In genomic region chr6:156883497-156884252, GRCh38 we compare ENCODE assay signal across 9 cellular contexts.
DNase-seq lines count a peak whose midpoint lies in the region; ATAC-seq, FAIRE-seq and TF ChIP-seq lines count a peak whose summit lies in the region.
"Had no signal": no experiment of that assay in that cellular context is flagged by ENCODE, and none has a peak within 500 bp of the region (broad histone marks: within the 10 kb centered on the region; RNA-seq: fewer than 3 reads in every experiment).

No MANE protein-coding gene starts in this region.

- in situ Hi-C loops in Panc1 (cut with HindIII; ENCODE audit: low pct_unique_long_range_greater_than_20kb, low sequenced_read_pairs): no loop called here

- H3K27ac ChIP-seq in Panc1 (ENCODE audit: low read length) (no peak overlapping the region), kidney (ENCODE audit: low read depth in 2 of 2, low read length in 2 of 2) (peak overlapping the region; percentile 51 to 67)

- TF ChIP-seq CTCF in Panc1 (IDR thresholded peaks at IDR 0.05): no peak
- TF ChIP-seq CTCF in kidney (IDR thresholded peaks at IDR 0.05; ENCODE audit: borderline replicate concordance, extremely low read depth, insufficient read depth): no peak

- peak; percentile 13 for ATAC-seq in Right ventricle myocardium superior (ENCODE audit: poor library complexity)
- ATAC-seq in Panc1: peak; percentile 34; the same call in 1 of the 2 replicates
- no peak for ATAC-seq in GM19467 (IDR thresholded peaks at IDR 0.05; ENCODE audit: unreplicated experiment)

- H3K4me1 ChIP-seq in Panc1 (ENCODE audit: control insufficient read depth, insufficient read depth, low read length): 0 out of 2 replicates have a peak, but pooled peaks cover 13% of the 10 kb centered on the region
- H3K4me1 ChIP-seq in kidney (ENCODE audit: control insufficient read depth in 1 of 2, insufficient read depth in 1 of 2, low read depth in 1 of 2, low read length in 2 of 2): peaks cover 12 to 13% of the 10 kb centered on the region in 2 donors

- CTCF ChIA-PET in Panc1 (lab: Charles Lee): interaction anchor here (0.6 kb wide), 1 partner anchor 319 kb away, joined by 3 read pairs; no protein-coding TSS in a partner anchor

- BruUV-seq in Panc1 (replicated peaks; lab: Mats Ljungman, UMichigan): no TSS peak

- POLR2A ChIA-PET in Panc1 (lab: Charles Lee): interaction anchor here (0.6 kb wide), 1 partner anchor 51 kb away, joined by 3 read pairs; no protein-coding TSS in a partner anchor

- H3K9ac ChIP-seq in kidney (ENCODE audit: low read length in 2 of 2): no peak overlapping the region

- intact Hi-C loops in Right ventricle myocardium superior (cut with DNase I): no loop called here
- intact Hi-C loops in cardiac septum (cut with DNase I): no loop called here
- intact Hi-C loops in Panc1 (cut with micrococcal nuclease; ENCODE audit: unreplicated experiment): no loop called here
- intact Hi-C loops in kidney (cut with DNase I): no loop called here

- H3K4me3 ChIP-seq in Panc1 (ENCODE audit: low read depth in 2 of 2, low read length in 2 of 2) (no peak overlapping the region), kidney (ENCODE audit: low read length in 2 of 2) (no peak overlapping the region)

- H3K27me3 ChIP-seq in Panc1 (ENCODE audit: control insufficient read depth, insufficient read depth, low read length): no peaks in the 10 kb centered on the region

- FAIRE-seq in kidney (lab: Jason Lieb, UNC): no peak
- FAIRE-seq: colon had no signal

- H3K9me3 ChIP-seq in Panc1 (ENCODE audit: control insufficient read depth, insufficient read depth, low read depth, low read length): no peaks in the 10 kb centered on the region
- no peaks in the 10 kb centered on the region for H3K9me3 ChIP-seq in kidney (ENCODE audit: control insufficient read depth in 1 of 2, low read length in 2 of 2)

- DNase-seq in Right ventricle myocardium superior: no peak
- DNase-seq in cardiac septum (ENCODE audit: low spot score): no peak
- DNase-seq in Panc1 (ENCODE audit: low read depth, low spot score): no peak
- DNase-seq in kidney: no peak
- peak; percentile 49 for DNase-seq in ureter (ENCODE audit: low spot score)
- DNase-seq in foreskin melanocyte: no peak
- DNase-seq in A172 (ENCODE audit: low spot score): no peak

- no peaks in the 10 kb centered on the region for H3K36me3 ChIP-seq in Panc1 (ENCODE audit: control insufficient read depth, insufficient read depth, low read length)
- no peaks in the 10 kb centered on the region for H3K36me3 ChIP-seq in kidney (ENCODE audit: control insufficient read depth in 1 of 2, insufficient read depth in 2 of 2, low read length in 2 of 2)
